1 cellular context compared by ENCODE assay signal in the genomic region with DNA sequence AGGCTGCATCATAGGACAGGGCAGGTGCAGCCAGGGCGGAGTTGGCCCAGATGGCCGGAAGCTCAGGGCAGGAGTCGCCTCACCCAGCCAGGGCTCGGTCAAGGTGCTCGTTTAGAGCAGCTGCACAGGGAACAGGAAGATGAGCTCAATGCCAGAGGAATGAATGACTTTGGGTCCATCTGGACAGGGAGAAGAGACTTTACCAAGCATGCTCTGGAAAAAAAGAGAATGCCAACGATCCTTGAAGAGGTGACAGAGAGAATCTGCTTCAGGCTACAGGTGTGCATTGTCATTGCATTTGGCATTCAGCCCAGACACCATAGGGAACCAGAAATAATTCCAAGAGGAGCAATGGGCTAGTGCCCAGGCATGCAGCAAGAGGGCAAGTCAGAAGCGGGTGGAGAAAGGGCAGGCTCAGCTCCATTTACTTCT.
TF ChIP-seq lines count a peak whose summit lies in the region.

No MANE protein-coding gene starts in this region.

TF ChIP-seq in H1, 55 proteins besides CTCF, POLR2A, EP300 and RAD21:
- TF ChIP-seq CHD1 (IDR thresholded peaks at IDR 0.05; ENCODE audit: low read depth, low read length): no peak
- TF ChIP-seq TAF7 (optimal IDR thresholded peaks at IDR 0.05; ENCODE audit: borderline replicate concordance, low read depth, low read length): no peak
- TF ChIP-seq CEBPB (IDR thresholded peaks at IDR 0.05; ENCODE audit: low read depth, low read length): no peak
- TF ChIP-seq, protein P1, sequence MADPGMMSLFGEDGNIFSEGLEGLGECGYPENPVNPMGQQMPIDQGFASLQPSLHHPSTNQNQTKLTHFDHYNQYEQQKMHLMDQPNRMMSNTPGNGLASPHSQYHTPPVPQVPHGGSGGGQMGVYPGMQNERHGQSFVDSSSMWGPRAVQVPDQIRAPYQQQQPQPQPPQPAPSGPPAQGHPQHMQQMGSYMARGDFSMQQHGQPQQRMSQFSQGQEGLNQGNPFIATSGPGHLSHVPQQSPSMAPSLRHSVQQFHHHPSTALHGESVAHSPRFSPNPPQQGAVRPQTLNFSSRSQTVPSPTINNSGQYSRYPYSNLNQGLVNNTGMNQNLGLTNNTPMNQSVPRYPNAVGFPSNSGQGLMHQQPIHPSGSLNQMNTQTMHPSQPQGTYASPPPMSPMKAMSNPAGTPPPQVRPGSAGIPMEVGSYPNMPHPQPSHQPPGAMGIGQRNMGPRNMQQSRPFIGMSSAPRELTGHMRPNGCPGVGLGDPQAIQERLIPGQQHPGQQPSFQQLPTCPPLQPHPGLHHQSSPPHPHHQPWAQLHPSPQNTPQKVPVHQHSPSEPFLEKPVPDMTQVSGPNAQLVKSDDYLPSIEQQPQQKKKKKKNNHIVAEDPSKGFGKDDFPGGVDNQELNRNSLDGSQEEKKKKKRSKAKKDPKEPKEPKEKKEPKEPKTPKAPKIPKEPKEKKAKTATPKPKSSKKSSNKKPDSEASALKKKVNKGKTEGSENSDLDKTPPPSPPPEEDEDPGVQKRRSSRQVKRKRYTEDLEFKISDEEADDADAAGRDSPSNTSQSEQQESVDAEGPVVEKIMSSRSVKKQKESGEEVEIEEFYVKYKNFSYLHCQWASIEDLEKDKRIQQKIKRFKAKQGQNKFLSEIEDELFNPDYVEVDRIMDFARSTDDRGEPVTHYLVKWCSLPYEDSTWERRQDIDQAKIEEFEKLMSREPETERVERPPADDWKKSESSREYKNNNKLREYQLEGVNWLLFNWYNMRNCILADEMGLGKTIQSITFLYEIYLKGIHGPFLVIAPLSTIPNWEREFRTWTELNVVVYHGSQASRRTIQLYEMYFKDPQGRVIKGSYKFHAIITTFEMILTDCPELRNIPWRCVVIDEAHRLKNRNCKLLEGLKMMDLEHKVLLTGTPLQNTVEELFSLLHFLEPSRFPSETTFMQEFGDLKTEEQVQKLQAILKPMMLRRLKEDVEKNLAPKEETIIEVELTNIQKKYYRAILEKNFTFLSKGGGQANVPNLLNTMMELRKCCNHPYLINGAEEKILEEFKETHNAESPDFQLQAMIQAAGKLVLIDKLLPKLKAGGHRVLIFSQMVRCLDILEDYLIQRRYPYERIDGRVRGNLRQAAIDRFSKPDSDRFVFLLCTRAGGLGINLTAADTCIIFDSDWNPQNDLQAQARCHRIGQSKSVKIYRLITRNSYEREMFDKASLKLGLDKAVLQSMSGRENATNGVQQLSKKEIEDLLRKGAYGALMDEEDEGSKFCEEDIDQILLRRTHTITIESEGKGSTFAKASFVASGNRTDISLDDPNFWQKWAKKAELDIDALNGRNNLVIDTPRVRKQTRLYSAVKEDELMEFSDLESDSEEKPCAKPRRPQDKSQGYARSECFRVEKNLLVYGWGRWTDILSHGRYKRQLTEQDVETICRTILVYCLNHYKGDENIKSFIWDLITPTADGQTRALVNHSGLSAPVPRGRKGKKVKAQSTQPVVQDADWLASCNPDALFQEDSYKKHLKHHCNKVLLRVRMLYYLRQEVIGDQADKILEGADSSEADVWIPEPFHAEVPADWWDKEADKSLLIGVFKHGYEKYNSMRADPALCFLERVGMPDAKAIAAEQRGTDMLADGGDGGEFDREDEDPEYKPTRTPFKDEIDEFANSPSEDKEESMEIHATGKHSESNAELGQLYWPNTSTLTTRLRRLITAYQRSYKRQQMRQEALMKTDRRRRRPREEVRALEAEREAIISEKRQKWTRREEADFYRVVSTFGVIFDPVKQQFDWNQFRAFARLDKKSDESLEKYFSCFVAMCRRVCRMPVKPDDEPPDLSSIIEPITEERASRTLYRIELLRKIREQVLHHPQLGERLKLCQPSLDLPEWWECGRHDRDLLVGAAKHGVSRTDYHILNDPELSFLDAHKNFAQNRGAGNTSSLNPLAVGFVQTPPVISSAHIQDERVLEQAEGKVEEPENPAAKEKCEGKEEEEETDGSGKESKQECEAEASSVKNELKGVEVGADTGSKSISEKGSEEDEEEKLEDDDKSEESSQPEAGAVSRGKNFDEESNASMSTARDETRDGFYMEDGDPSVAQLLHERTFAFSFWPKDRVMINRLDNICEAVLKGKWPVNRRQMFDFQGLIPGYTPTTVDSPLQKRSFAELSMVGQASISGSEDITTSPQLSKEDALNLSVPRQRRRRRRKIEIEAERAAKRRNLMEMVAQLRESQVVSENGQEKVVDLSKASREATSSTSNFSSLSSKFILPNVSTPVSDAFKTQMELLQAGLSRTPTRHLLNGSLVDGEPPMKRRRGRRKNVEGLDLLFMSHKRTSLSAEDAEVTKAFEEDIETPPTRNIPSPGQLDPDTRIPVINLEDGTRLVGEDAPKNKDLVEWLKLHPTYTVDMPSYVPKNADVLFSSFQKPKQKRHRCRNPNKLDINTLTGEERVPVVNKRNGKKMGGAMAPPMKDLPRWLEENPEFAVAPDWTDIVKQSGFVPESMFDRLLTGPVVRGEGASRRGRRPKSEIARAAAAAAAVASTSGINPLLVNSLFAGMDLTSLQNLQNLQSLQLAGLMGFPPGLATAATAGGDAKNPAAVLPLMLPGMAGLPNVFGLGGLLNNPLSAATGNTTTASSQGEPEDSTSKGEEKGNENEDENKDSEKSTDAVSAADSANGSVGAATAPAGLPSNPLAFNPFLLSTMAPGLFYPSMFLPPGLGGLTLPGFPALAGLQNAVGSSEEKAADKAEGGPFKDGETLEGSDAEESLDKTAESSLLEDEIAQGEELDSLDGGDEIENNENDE (IDR thresholded peaks at IDR 0.05; ENCODE audit: insufficient replicate concordance, low read length): no peak
- no peak for TF ChIP-seq TBP (IDR thresholded peaks at IDR 0.05; ENCODE audit: low read depth, low read length)
